36 cellular contexts compared by ENCODE assay signal in genomic region chr14:77324289-77324688, GRCh38. TPM values are rescaled to one million over a fixed set of nuclear protein-coding genes. Genes with fewer than 3 reads are reported as not detected.
"Had no signal": no experiment of that assay in that cellular context is flagged by ENCODE, and none has a peak within 500 bp of the region (broad histone marks: within the 10 kb centered on the region; RNA-seq: fewer than 3 reads in every experiment).

No MANE protein-coding gene starts in this region.

- H3K27me3 ChIP-seq: brain microvascular endothelial cell had no signal

- FAIRE-seq: RCC 7860 had no signal

- H3K36me3 ChIP-seq: brain microvascular endothelial cell had no signal

- H2AFZ ChIP-seq: PC-9 had no signal

- H3K4me2 ChIP-seq: PC-9 had no signal

- H3K4me3 ChIP-seq: PC-9 had no signal

- ATAC-seq: activated T-cell treated with anti-CD3 and anti-CD28 coated beads, Interleukin-2, amount 50 U/mL, for 4 hours had no signal

- DNase-seq: activated B cell treated with CpG ODN at 0.5 μM for 24 hours; activated CD4-positive, alpha-beta memory T cell treated with anti-CD3 and anti-CD28 coated beads for 36 hours; activated CD4-positive, alpha-beta T cell treated with anti-CD3 and anti-CD28 coated beads for 4 hours; activated CD4-positive, alpha-beta T cell treated with anti-CD3 and anti-CD28 coated beads, Interleukin-2, amount 50 U/mL, for 1 hour; activated CD4-positive, CD25-positive, alpha-beta regulatory T cell treated with anti-CD3 and anti-CD28 coated beads, Interleukin-2, amount 50 U/mL, for 72 hours; activated CD8-positive, alpha-beta memory T cell treated with anti-CD3 and anti-CD28 coated beads, Interleukin-2, amount 50 U/mL, for 4 hours; activated effector memory CD4-positive, alpha-beta T cell treated with Interleukin-2 at 50 U/mL for 16 hours; activated naive CD4-positive, alpha-beta T cell treated with anti-CD3 and anti-CD28 coated beads, Interleukin-2, amount 50 U/mL, for 16 hours; activated naive CD8-positive, alpha-beta T cell treated with anti-CD3 and anti-CD28 coated beads for 36 hours; activated T-cell treated with anti-CD3 and anti-CD28 coated beads for 4 hours; activated T-cell treated with anti-CD3 and anti-CD28 coated beads, Interleukin-2, amount 50 U/mL, for 4 hours; amniotic stem cell; aorta; brain microvascular endothelial cell; central memory CD4-positive, alpha-beta T cell; Karpas-422; NCI-H1105; NCI-H1417 treated with DMSO at 0.1 percent for 48 hours; NCI-H187 treated with DMSO at 0.1 percent for 48 hours; NCI-H2081; NCI-H2171 treated with DMSO at 0.1 percent for 48 hours; NCI-H2227 treated with DMSO at 0.1 percent for 48 hours; NCI-H446; NCI-H526 treated with DMSO at 0.1 percent for 48 hours; NCI-H774; PC-9; Right ventricle myocardium superior; SW 1271; T-helper 1 cell; T-helper 2 cell; T-helper 9 cell had no signal

- H3K27ac ChIP-seq: brain microvascular endothelial cell, PC-9, RWPE1, VCaP had no signal

RNA-seq across cellular contexts. Expression of gene SAMD15, which starts 52.9 kb away (rescaled TPM):
- total RNA-seq: Right ventricle myocardium superior had no signal

RNA-seq across cellular contexts. Expression of gene NGB, which starts 53.3 kb away (rescaled TPM):
- total RNA-seq: activated B cell treated with CpG ODN at 0.5 μM for 24 hours; activated CD4-positive, alpha-beta memory T cell treated with anti-CD3 and anti-CD28 coated beads for 36 hours; activated naive CD8-positive, alpha-beta T cell treated with anti-CD3 and anti-CD28 coated beads for 36 hours; activated T-cell treated with anti-CD3 and anti-CD28 coated beads, Interleukin-2, amount 50 U/mL, for 4 hours; aorta; MCF 10A; OCI-LY7; PC-9; Right ventricle myocardium superior had no signal
- polyA plus RNA-seq: aorta had no signal
